26 cellular contexts compared by ENCODE assay signal in the genomic region with DNA sequence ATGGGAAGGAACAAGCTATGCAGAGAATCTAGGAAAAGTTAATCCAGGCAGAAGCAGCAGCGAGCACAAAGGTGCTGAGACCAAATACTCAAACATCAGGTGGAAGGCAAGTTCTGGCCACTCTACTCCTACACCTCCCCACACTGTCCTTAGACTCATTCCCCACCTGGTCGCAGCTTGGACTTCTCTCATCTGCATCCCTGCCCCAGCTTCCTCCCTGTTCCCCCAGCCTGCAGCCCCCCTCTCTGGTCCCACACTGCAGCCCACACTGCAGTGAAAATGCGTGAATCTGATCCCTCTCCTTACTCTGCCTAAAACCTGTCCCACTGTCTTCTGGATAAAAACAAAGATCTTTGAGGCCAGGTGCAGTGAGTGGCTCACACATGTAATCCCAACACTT. TPM values are rescaled to one million over a fixed set of nuclear protein-coding genes. Genes with fewer than 3 reads are reported as not detected.
"Had no signal": no experiment of that assay in that cellular context is flagged by ENCODE, and none has a peak within 500 bp of the region (broad histone marks: within the 10 kb centered on the region; RNA-seq: fewer than 3 reads in every experiment).

No MANE protein-coding gene starts in this region.

- DNase-seq: activated CD4-positive, alpha-beta T cell treated with anti-CD3 and anti-CD28 coated beads, Interleukin-2, amount 10 ng/mL, durations not matched to agents 24 days and 14 days; activated gamma-delta T cell; activated naive CD4-positive, alpha-beta T cell treated with anti-CD3 and anti-CD28 coated beads, Interleukin-2, amount 50 U/mL, for 16 hours; activated T-cell treated with anti-CD3 and anti-CD28 coated beads, Interleukin-2, amount 50 U/mL, for 72 hours; aorta; caudate nucleus; dermis blood vessel endothelial cell; effector CD8-positive, alpha-beta T cell; foreskin melanocyte; lower lobe of right lung; mesendoderm; naive B cell; nucleus accumbens; sigmoid colon; stimulated activated CD4-positive, alpha-beta T cell treated with anti-CD3 and anti-CD28 coated beads, Interleukin-2, amount 100 ng/mL, for 48 hours; stimulated activated CD8-positive, alpha-beta memory T cell treated with anti-CD3 and anti-CD28 coated beads, Interleukin-4, amount 100 ng/mL, for 48 hours; stimulated activated naive CD4-positive, alpha-beta T cell had no signal

- ATAC-seq: activated CD4-positive, CD25-positive, alpha-beta regulatory T cell treated with anti-CD3 and anti-CD28 coated beads, Interleukin-2, amount 50 U/mL, for 24 hours; activated T-cell treated with anti-CD3 and anti-CD28 coated beads, Interleukin-2, amount 50 U/mL, for 72 hours; esophagus mucosa; left lobe of liver; lower lobe of right lung had no signal

- H3K27ac Mint-ChIP-seq: activated CD4-positive, alpha-beta memory T cell treated with anti-CD3 and anti-CD28 coated beads, Interleukin-2, amount 10 ng/mL, durations not matched to agents 7 days and 5 days; activated CD4-positive, alpha-beta T cell treated with anti-CD3 and anti-CD28 coated beads, Interleukin-2, amount 10 ng/mL, durations not matched to agents 24 days and 14 days; activated T-cell treated with anti-CD3 and anti-CD28 coated beads, Interleukin-2, amount 50 U/mL, for 72 hours had no signal

- H3K27ac ChIP-seq: lower lobe of right lung, parathyroid adenoma, sigmoid colon had no signal

- H3K4me1 ChIP-seq: parathyroid adenoma had no signal

- H3K9me3 Mint-ChIP-seq: activated CD4-positive, alpha-beta memory T cell treated with anti-CD3 and anti-CD28 coated beads, Interleukin-2, amount 10 ng/mL, durations not matched to agents 7 days and 5 days; activated CD4-positive, alpha-beta T cell treated with anti-CD3 and anti-CD28 coated beads, Interleukin-2, amount 10 ng/mL, durations not matched to agents 24 days and 14 days had no signal

- H3K9me3 ChIP-seq: lower lobe of right lung had no signal

- H3K4me3 ChIP-seq: lower lobe of right lung, sigmoid colon, smooth muscle cell had no signal

- H3K27me3 ChIP-seq: sigmoid colon had no signal

- H3K36me3 ChIP-seq: lower lobe of right lung, sigmoid colon had no signal

- H3K36me3 Mint-ChIP-seq: brain, naive B cell had no signal

- H3K4me3 Mint-ChIP-seq: activated CD4-positive, alpha-beta memory T cell treated with anti-CD3 and anti-CD28 coated beads, Interleukin-2, amount 10 ng/mL, durations not matched to agents 7 days and 5 days; activated CD4-positive, alpha-beta T cell treated with anti-CD3 and anti-CD28 coated beads, Interleukin-2, amount 10 ng/mL, durations not matched to agents 24 days and 14 days; activated T-cell treated with anti-CD3 and anti-CD28 coated beads, Interleukin-2, amount 50 U/mL, for 72 hours; brain; naive B cell had no signal

- H3K4me1 Mint-ChIP-seq: activated CD4-positive, alpha-beta memory T cell treated with anti-CD3 and anti-CD28 coated beads, Interleukin-2, amount 10 ng/mL, durations not matched to agents 7 days and 5 days; brain had no signal

RNA-seq across cellular contexts. Expression of gene TPBGL, which starts 9.1 kb away (rescaled TPM):
- total RNA-seq: endothelial cell of umbilical vein, esophagus mucosa, left lobe of liver, urinary bladder had no signal
